Comparison of ENCODE assay signal across 1 cellular context in the genomic region with DNA sequence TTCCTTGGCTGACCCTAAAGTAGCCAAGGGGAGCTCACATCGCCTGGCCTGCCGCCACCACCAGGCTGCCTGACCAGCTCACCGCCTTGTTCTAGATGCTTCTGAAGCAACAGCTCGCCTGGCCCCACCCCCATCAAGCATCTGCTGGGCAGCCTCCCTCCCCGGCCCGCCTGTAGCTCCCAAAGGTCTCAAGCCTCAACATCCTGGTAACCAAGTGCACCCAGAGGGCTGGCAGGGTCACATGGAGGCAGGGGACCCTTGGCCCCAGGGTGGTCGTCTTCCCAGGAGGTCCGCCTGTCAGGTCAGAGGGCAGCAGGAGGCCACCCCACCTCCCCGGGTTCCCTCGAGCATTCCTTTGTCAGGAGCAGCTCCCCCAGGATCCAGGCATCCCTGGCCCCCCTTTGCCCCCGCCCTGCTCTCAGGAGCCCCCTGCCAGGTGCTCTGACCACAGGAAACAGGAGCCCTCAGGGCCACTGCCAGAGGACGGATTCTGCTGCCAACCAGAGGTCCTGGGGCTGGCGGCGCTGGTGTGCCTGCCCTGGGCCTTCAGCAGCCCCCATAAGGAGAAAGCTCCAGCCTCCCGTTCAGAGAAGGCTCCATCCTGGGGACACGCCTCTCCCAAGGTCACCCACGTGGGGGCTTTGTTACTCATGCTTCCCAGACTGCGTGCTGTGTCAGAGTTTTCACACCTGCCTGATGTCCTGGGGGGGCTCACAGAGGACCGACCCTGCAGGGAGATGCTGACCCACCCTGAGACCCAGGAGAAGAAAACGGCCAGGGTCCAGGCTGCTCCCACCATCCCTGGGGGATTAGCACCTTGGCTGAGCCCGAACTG.
TF ChIP-seq lines count a peak whose summit lies in the region.

No MANE protein-coding gene starts in this region.

TF ChIP-seq in GM23338, 12 proteins besides CTCF, POLR2A, EP300 and RAD21 (continued from another document):
- TF ChIP-seq, protein P1, sequence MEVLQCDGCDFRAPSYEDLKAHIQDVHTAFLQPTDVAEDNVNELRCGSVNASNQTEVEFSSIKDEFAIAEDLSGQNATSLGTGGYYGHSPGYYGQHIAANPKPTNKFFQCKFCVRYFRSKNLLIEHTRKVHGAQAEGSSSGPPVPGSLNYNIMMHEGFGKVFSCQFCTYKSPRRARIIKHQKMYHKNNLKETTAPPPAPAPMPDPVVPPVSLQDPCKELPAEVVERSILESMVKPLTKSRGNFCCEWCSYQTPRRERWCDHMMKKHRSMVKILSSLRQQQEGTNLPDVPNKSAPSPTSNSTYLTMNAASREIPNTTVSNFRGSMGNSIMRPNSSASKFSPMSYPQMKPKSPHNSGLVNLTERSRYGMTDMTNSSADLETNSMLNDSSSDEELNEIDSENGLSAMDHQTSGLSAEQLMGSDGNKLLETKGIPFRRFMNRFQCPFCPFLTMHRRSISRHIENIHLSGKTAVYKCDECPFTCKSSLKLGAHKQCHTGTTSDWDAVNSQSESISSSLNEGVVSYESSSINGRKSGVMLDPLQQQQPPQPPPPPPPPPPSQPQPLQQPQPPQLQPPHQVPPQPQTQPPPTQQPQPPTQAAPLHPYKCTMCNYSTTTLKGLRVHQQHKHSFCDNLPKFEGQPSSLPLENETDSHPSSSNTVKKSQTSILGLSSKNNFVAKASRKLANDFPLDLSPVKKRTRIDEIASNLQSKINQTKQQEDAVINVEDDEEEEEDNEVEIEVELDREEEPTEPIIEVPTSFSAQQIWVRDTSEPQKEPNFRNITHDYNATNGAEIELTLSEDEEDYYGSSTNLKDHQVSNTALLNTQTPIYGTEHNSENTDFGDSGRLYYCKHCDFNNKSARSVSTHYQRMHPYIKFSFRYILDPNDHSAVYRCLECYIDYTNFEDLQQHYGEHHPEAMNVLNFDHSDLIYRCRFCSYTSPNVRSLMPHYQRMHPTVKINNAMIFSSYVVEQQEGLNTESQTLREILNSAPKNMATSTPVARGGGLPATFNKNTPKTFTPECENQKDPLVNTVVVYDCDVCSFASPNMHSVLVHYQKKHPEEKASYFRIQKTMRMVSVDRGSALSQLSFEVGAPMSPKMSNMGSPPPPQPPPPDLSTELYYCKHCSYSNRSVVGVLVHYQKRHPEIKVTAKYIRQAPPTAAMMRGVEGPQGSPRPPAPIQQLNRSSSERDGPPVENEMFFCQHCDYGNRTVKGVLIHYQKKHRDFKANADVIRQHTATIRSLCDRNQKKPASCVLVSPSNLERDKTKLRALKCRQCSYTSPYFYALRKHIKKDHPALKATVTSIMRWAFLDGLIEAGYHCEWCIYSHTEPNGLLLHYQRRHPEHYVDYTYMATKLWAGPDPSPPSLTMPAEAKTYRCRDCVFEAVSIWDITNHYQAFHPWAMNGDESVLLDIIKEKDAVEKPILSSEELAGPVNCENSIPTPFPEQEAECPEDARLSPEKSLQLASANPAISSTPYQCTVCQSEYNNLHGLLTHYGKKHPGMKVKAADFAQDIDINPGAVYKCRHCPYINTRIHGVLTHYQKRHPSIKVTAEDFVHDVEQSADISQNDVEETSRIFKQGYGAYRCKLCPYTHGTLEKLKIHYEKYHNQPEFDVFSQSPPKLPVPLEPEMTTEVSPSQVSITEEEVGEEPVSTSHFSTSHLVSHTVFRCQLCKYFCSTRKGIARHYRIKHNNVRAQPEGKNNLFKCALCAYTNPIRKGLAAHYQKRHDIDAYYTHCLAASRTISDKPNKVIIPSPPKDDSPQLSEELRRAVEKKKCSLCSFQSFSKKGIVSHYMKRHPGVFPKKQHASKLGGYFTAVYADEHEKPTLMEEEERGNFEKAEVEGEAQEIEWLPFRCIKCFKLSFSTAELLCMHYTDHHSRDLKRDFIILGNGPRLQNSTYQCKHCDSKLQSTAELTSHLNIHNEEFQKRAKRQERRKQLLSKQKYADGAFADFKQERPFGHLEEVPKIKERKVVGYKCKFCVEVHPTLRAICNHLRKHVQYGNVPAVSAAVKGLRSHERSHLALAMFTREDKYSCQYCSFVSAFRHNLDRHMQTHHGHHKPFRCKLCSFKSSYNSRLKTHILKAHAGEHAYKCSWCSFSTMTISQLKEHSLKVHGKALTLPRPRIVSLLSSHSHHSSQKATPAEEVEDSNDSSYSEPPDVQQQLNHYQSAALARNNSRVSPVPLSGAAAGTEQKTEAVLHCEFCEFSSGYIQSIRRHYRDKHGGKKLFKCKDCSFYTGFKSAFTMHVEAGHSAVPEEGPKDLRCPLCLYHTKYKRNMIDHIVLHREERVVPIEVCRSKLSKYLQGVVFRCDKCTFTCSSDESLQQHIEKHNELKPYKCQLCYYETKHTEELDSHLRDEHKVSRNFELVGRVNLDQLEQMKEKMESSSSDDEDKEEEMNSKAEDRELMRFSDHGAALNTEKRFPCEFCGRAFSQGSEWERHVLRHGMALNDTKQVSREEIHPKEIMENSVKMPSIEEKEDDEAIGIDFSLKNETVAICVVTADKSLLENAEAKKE (CRISPR knock-in tag; IDR thresholded peaks at IDR 0.05), result no peak
- TF ChIP-seq, protein P2, sequence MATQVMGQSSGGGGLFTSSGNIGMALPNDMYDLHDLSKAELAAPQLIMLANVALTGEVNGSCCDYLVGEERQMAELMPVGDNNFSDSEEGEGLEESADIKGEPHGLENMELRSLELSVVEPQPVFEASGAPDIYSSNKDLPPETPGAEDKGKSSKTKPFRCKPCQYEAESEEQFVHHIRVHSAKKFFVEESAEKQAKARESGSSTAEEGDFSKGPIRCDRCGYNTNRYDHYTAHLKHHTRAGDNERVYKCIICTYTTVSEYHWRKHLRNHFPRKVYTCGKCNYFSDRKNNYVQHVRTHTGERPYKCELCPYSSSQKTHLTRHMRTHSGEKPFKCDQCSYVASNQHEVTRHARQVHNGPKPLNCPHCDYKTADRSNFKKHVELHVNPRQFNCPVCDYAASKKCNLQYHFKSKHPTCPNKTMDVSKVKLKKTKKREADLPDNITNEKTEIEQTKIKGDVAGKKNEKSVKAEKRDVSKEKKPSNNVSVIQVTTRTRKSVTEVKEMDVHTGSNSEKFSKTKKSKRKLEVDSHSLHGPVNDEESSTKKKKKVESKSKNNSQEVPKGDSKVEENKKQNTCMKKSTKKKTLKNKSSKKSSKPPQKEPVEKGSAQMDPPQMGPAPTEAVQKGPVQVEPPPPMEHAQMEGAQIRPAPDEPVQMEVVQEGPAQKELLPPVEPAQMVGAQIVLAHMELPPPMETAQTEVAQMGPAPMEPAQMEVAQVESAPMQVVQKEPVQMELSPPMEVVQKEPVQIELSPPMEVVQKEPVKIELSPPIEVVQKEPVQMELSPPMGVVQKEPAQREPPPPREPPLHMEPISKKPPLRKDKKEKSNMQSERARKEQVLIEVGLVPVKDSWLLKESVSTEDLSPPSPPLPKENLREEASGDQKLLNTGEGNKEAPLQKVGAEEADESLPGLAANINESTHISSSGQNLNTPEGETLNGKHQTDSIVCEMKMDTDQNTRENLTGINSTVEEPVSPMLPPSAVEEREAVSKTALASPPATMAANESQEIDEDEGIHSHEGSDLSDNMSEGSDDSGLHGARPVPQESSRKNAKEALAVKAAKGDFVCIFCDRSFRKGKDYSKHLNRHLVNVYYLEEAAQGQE (IDR thresholded peaks at IDR 0.05; ENCODE audit: unreplicated experiment), result no peak
- TF ChIP-seq JUNB (IDR thresholded peaks at IDR 0.05; ENCODE audit: unreplicated experiment) (no peak), ZNF114 (CRISPR knock-in tag; IDR thresholded peaks at IDR 0.05) (no peak), EZH2phosphoT487 (IDR thresholded peaks at IDR 0.05; ENCODE audit: unreplicated experiment) (no peak), NANOG (IDR thresholded peaks at IDR 0.05; ENCODE audit: borderline replicate concordance) (no peak), EZH2 (IDR thresholded peaks at IDR 0.05; ENCODE audit: low read depth, unreplicated experiment) (no peak), STAT1 (IDR thresholded peaks at IDR 0.05; ENCODE audit: unreplicated experiment) (no peak), POLR2AphosphoS5 (IDR thresholded peaks at IDR 0.05; ENCODE audit: low read depth) (no peak)
- TF ChIP-seq, protein P3, sequence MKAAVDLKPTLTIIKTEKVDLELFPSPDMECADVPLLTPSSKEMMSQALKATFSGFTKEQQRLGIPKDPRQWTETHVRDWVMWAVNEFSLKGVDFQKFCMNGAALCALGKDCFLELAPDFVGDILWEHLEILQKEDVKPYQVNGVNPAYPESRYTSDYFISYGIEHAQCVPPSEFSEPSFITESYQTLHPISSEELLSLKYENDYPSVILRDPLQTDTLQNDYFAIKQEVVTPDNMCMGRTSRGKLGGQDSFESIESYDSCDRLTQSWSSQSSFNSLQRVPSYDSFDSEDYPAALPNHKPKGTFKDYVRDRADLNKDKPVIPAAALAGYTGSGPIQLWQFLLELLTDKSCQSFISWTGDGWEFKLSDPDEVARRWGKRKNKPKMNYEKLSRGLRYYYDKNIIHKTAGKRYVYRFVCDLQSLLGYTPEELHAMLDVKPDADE (IDR thresholded peaks at IDR 0.05), result no peak
